Comparison of ENCODE assay signal across 8 cellular contexts in the genomic region with DNA sequence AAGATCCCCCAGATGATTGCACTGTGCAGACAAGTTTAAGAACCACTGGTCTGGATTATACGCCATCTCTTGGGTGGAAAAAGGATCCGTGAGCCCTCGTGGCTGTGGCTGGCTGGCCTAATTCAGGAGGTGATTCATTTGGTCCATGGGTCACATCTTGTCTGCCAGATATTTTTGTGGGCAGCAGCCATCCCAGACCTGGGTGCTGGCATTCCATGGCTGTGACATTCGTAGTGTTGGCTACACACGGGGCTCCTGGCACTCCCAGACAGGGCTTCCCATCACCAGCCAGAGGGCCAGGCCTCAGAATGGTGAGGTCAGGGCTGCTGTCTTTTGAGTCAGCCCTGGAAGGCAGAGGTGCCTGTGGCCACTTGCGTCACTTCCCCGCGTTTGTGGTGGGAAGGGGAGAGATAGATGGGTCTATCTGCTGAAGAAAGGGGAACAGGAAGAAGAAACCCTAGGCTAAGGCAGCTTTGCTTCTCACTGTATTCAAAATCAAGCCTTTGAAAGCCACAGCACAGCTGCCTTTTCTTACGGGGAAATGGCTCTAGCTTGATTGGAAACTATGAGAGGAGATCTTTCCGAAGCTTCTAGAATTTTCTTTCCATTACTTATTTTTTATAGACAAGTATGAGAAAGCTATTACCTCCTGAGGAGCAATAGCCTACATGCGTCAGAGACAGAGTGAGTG. TPM values are rescaled to one million over a fixed set of nuclear protein-coding genes. Genes with fewer than 3 reads are reported as not detected.
DNase-seq lines count a peak whose midpoint lies in the region; ATAC-seq lines count a peak whose summit lies in the region.

No MANE protein-coding gene starts in this region.

- H3K9me3 ChIP-seq in CD8-positive, alpha-beta memory T cell (ENCODE audit: low read length), result no peaks in the 10 kb centered on the region
- H3K9me3 ChIP-seq in Karpas-422 (ENCODE audit: low read length), result no peaks in the 10 kb centered on the region

- H3K4me1 ChIP-seq in CD8-positive, alpha-beta memory T cell (ENCODE audit: insufficient read depth, low read length), result peaks cover 91% of the 10 kb centered on the region
- peaks cover 27% of the 10 kb centered on the region for H3K4me1 ChIP-seq in Karpas-422 (ENCODE audit: low read length)

- POLR2A ChIA-PET in CD8-positive, alpha-beta memory T cell (lab: Charles Lee), result interaction anchor here (0.7 to 6.4 kb wide), 8 partner anchors 10 to 109 kb away, joined by 3 to 45 read pairs (median 4); a partner anchor contains a TSS

- peak overlapping the region; percentile 40 for H3K4me2 ChIP-seq in Karpas-422 (ENCODE audit: low read depth, low read length, poor library complexity, severe bottlenecking)

- peaks cover 90 to 93% (median 90%) of the 10 kb centered on the region in 3 donors for H3K4me1 Mint-ChIP-seq in CD8-positive, alpha-beta memory T cell
- H3K4me1 Mint-ChIP-seq in activated CD8-positive, alpha-beta memory T cell treated with anti-CD3 and anti-CD28 coated beads, Interleukin-2, amount 10 ng/mL, durations not matched to agents 7 days and 5 days, result peaks cover 96% of the 10 kb centered on the region

- peak; percentile 77 for ATAC-seq in GM21515 (IDR thresholded peaks at IDR 0.05; ENCODE audit: unreplicated experiment)
- peak; percentile 66 for ATAC-seq in activated CD8-positive, alpha-beta memory T cell treated with anti-CD3 and anti-CD28 coated beads, Interleukin-2, amount 10 ng/mL, durations not matched to agents 7 days and 5 days

- CTCF ChIA-PET in CD8-positive, alpha-beta memory T cell (lab: Charles Lee), result interaction anchor here (0.7 to 19.1 kb wide), 12 partner anchors 10 to 118 kb away, joined by 3 to 503 read pairs (median 4); a partner anchor contains a TSS
- CTCF ChIA-PET in activated CD8-positive, alpha-beta memory T cell treated with anti-CD3 and anti-CD28 coated beads, Interleukin-2, amount 10 ng/mL, durations not matched to agents 7 days and 5 days (lab: Charles Lee), result interaction anchor here (1.0 to 17.5 kb wide), 10 partner anchors 9 to 109 kb away, joined by 3 to 490 read pairs (median 6); a partner anchor contains a TSS

- DNase-seq in CD8-positive, alpha-beta memory T cell, result peak; percentile 78 to 93 (median 84)
- DNase-seq in Karpas-422, result peak; percentile 78
- peak; percentile 99 for DNase-seq in activated CD8-positive, alpha-beta memory T cell treated with anti-CD3 and anti-CD28 coated beads, Interleukin-2, amount 10 ng/mL, durations not matched to agents 7 days and 5 days
- peak; percentile 38 for DNase-seq in fibroblast of peridontal ligament (ENCODE audit: extremely low read depth)
- DNase-seq in stimulated activated CD4-positive, alpha-beta T cell treated with anti-CD3 and anti-CD28 coated beads, Interleukin-12 subunit alpha, Interleukin-12 subunit beta, amount 100 ng/mL, for 48 hours (ENCODE audit: low read depth in 2 of 3, low spot score in 1 of 3), result peak; percentile 87 to 91 (median 88)
- DNase-seq in GOT3 (lab: John Stamatoyannopoulos, UW), result no peak
- DNase-seq in NCI-H2196 (lab: John Stamatoyannopoulos, UW; ENCODE audit: unreplicated experiment), result no peak

- no peaks in the 10 kb centered on the region for H3K9me3 Mint-ChIP-seq in CD8-positive, alpha-beta memory T cell
- no peaks in the 10 kb centered on the region for H3K9me3 Mint-ChIP-seq in activated CD8-positive, alpha-beta memory T cell treated with anti-CD3 and anti-CD28 coated beads, Interleukin-2, amount 10 ng/mL, durations not matched to agents 7 days and 5 days (ENCODE audit: low read depth)

- H3K9me2 ChIP-seq in Karpas-422 (replicated peaks; ENCODE audit: insufficient read depth, low read length), result no peaks in the 10 kb centered on the region

- H3K27me3 Mint-ChIP-seq in CD8-positive, alpha-beta memory T cell, result peaks cover 0 to 1% of the 10 kb centered on the region in 2 donors
- H3K27me3 Mint-ChIP-seq in activated CD8-positive, alpha-beta memory T cell treated with anti-CD3 and anti-CD28 coated beads, Interleukin-2, amount 10 ng/mL, durations not matched to agents 7 days and 5 days, result no peaks in the 10 kb centered on the region

- peaks cover 40% of the 10 kb centered on the region for H3K36me3 ChIP-seq in CD8-positive, alpha-beta memory T cell (ENCODE audit: insufficient read depth, low read length)
- no peaks in the 10 kb centered on the region for H3K36me3 ChIP-seq in Karpas-422 (ENCODE audit: insufficient read depth, low read length)

- H4K20me1 ChIP-seq in Karpas-422 (ENCODE audit: insufficient read depth, low read depth, low read length), result no peaks in the 10 kb centered on the region; the same call in 1 of the 2 replicates

- peak overlapping the region; percentile 71 to 90 (median 84) for H3K4me3 Mint-ChIP-seq in CD8-positive, alpha-beta memory T cell
- H3K4me3 Mint-ChIP-seq in activated CD8-positive, alpha-beta memory T cell treated with anti-CD3 and anti-CD28 coated beads, Interleukin-2, amount 10 ng/mL, durations not matched to agents 7 days and 5 days, result peak overlapping the region; percentile 61

- H3K27ac Mint-ChIP-seq in CD8-positive, alpha-beta memory T cell, result peak overlapping the region; percentile 92 to 100 (median 98)
- peak overlapping the region; percentile 95 for H3K27ac Mint-ChIP-seq in activated CD8-positive, alpha-beta memory T cell treated with anti-CD3 and anti-CD28 coated beads, Interleukin-2, amount 10 ng/mL, durations not matched to agents 7 days and 5 days

- peak overlapping the region; percentile 51 for H3K9ac ChIP-seq in Karpas-422 (ENCODE audit: low read length)

- peaks cover 39% of the 10 kb centered on the region for H3K79me2 ChIP-seq in Karpas-422 (ENCODE audit: low read length)

- H3K36me3 Mint-ChIP-seq in CD8-positive, alpha-beta memory T cell, result peaks cover 7 to 71% (median 18%) of the 10 kb centered on the region in 3 donors
- peaks cover 69% of the 10 kb centered on the region for H3K36me3 Mint-ChIP-seq in activated CD8-positive, alpha-beta memory T cell treated with anti-CD3 and anti-CD28 coated beads, Interleukin-2, amount 10 ng/mL, durations not matched to agents 7 days and 5 days

- H3K4me3 ChIP-seq in CD8-positive, alpha-beta memory T cell (ENCODE audit: low read length), result peak overlapping the region; percentile 59
- peak overlapping the region; percentile 25; the same call in 1 of the 2 replicates for H3K4me3 ChIP-seq in Karpas-422 (ENCODE audit: low read length)

- H2AFZ ChIP-seq in Karpas-422 (ENCODE audit: low read length), result no peak overlapping the region

- peak overlapping the region; percentile 78 for H3K27ac ChIP-seq in CD8-positive, alpha-beta memory T cell (ENCODE audit: low read depth, low read length)
- H3K27ac ChIP-seq in Karpas-422 (ENCODE audit: low read length), result peak overlapping the region; percentile 58

- H3K27me3 ChIP-seq in CD8-positive, alpha-beta memory T cell (ENCODE audit: insufficient read depth, low read length, poor library complexity, severe bottlenecking), result no peaks in the 10 kb centered on the region
- no peaks in the 10 kb centered on the region for H3K27me3 ChIP-seq in Karpas-422 (ENCODE audit: low read length)

RNA-seq across cellular contexts. Expression of a gene that starts 32.4 kb away (rescaled TPM):
- total RNA-seq in CD8-positive, alpha-beta memory T cell, result 10 to 100 TPM; 82.7 to 88.7 TPM
- polyA plus RNA-seq in CD8-positive, alpha-beta memory T cell, result 35.3 TPM
- 51.8 and 106 TPM in 2 replicates for total RNA-seq in Karpas-422 (2014; rRNA removed; shearing (Covaris generic); ENCODE audit: low replicate concordance)
- total RNA-seq in activated CD8-positive, alpha-beta memory T cell treated with anti-CD3 and anti-CD28 coated beads, Interleukin-2, amount 10 ng/mL, durations not matched to agents 7 days and 5 days, result 10 to 100 TPM; 51.7 to 68.4 TPM

RNA-seq across cellular contexts. Expression of a gene that starts 55.4 kb away (rescaled TPM):
- 10 to 100 TPM; 11.0 to 11.7 TPM for total RNA-seq in CD8-positive, alpha-beta memory T cell
- polyA plus RNA-seq in CD8-positive, alpha-beta memory T cell, result not detected
- total RNA-seq in Karpas-422 (2014; rRNA removed; shearing (Covaris generic); ENCODE audit: low replicate concordance), result 0.93 and 2.4 TPM in 2 replicates
- 10 to 100 TPM in 1 of 2 experiments, 1 to 10 TPM in 1; 9.5 to 12.7 TPM for total RNA-seq in activated CD8-positive, alpha-beta memory T cell treated with anti-CD3 and anti-CD28 coated beads, Interleukin-2, amount 10 ng/mL, durations not matched to agents 7 days and 5 days

Comparison
In these comparisons a context has a peak if more than half of its experiments do, and no peak if none do; other contexts are left out.
1. DNase-seq: peak in CD8-positive, alpha-beta memory T cell (5 of 5), Karpas-422 (single experiment), activated CD8-positive, alpha-beta memory T cell treated with anti-CD3 and anti-CD28 coated beads, Interleukin-2, amount 10 ng/mL, durations not matched to agents 7 days and 5 days (single experiment), fibroblast of peridontal ligament (single experiment) and stimulated activated CD4-positive, alpha-beta T cell treated with anti-CD3 and anti-CD28 coated beads, Interleukin-12 subunit alpha, Interleukin-12 subunit beta, amount 100 ng/mL, for 48 hours (3 of 3); none in GOT3 (single experiment) and NCI-H2196 (single experiment).